In the genomic region with DNA sequence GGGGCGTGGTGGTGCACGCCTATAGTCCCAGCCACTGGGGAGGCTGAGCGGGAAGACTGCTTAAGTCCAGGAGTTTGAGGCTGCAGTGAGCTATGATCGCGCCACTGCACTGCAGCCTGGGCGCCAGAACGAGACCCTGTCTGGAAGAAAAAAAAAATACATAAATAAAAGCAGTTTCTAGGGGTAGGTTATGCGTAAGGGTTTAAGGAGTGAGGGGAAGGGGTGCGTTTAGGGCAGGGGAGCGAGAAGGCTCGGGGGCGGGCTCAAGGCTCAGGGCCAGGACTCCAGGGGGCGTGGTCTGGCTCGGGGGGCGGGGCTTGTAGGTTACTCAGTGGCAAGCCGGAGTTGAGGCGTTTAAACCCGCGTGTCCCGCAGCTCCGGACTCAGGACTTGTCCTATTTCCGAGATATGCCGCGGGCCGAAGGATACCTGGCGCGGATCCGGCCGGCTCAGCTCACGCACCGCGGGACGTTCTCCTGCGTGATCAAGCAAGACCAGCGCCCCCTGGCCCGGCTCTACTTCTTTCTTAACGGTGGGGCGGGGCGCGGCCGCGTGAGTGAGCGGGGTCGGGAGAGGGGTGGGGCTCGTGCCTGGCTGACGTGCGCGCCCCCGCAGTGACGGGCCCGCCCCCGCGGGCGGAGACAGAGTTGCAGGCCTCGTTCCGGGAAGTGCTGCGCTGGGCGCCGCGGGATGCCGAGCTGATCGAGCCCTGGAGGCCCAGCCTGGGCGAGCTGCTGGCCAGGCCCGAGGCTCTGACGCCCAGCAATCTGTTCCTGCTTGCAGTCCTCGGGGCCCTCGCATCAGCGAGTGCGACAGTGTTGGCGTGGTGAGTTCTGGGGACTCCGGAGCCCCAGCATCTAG, we compare ENCODE assay signal across 8 cellular contexts. TPM values are rescaled to one million over a fixed set of nuclear protein-coding genes. Genes with fewer than 3 reads are reported as not detected.
DNase-seq lines count a peak whose midpoint lies in the region; ATAC-seq and TF ChIP-seq lines count a peak whose summit lies in the region.

No MANE protein-coding gene starts in this region.

- peak overlapping the region; percentile 90 for H3K27ac ChIP-seq in CD4-positive, alpha-beta memory T cell (ENCODE audit: low read depth, low read length)
- peak overlapping the region; percentile 77 to 95 (median 84) for H3K27ac ChIP-seq in Peyer's patch

- TF ChIP-seq CTCF in Peyer's patch (IDR thresholded peaks at IDR 0.05) = peak in 5 of 6 experiments; percentile 41 to 59 (median 45)

- H3K36me3 Mint-ChIP-seq in CD4-positive, alpha-beta memory T cell = peaks cover 24% of the 10 kb centered on the region in 2 donors
- H3K36me3 Mint-ChIP-seq in activated T-helper 1 cell treated with anti-CD3 and anti-CD28 coated beads, Interleukin-12 subunit alpha, Interleukin-12 subunit beta, Interleukin-2, Interleukin-4 antibody, amounts not matched to agents 30 ng/mL and 10 ng/mL and 1 ng/mL, durations not matched to agents 14 hours and 24 hours and 36 hours (ENCODE audit: low read depth) = peaks cover 21% of the 10 kb centered on the region
- H3K36me3 Mint-ChIP-seq in naive thymus-derived CD8-positive, alpha-beta T cell = peaks cover 8 to 23% (median 12%) of the 10 kb centered on the region in 3 donors
- H3K36me3 Mint-ChIP-seq in stimulated activated memory B cell treated with anti-CD40 and anti-IgM and Interleukin-4, amounts not matched to agents 10 μg/mL and 1 μg/mL and 100 μg/mL, for 72 hours = peaks cover 26% of the 10 kb centered on the region

- POLR2A ChIA-PET in CD4-positive, alpha-beta memory T cell (lab: Charles Lee; ENCODE audit: partially characterized antibody) = interaction anchor here (0.6 to 3.0 kb wide), 9 partner anchors 10 to 1817 kb away, joined by 3 to 40 read pairs (median 4); partner anchors contain the start of genes PPP2R1A, SPACA6 and ZNF175
- POLR2A ChIA-PET in naive thymus-derived CD8-positive, alpha-beta T cell (lab: Charles Lee) = interaction anchor here (0.5 to 3.0 kb wide), 11 partner anchors 9 to 960 kb away, joined by 3 to 16 read pairs (median 4); partner anchors contain the start of gene ZNF175

- DNase-seq in CD4-positive, alpha-beta memory T cell = peak; percentile 95 to 98 (median 96)
- DNase-seq in HPDE6-E6E7 (ENCODE audit: extremely low spot score) = peak; percentile 87
- DNase-seq in Peyer's patch = peak; percentile 97 to 99 (median 99)
- peak; percentile 95 for DNase-seq in activated T-helper 1 cell treated with anti-CD3 and anti-CD28 coated beads, Interleukin-12 subunit alpha, Interleukin-12 subunit beta, Interleukin-2, Interleukin-4 antibody, amounts not matched to agents 30 ng/mL and 10 ng/mL and 1 ng/mL, durations not matched to agents 14 hours and 24 hours and 36 hours (ENCODE audit: low spot score)
- peak; percentile 94 for DNase-seq in fibroblast of gingiva (ENCODE audit: low read depth)
- DNase-seq in naive thymus-derived CD8-positive, alpha-beta T cell = peak; percentile 93 to 98 (median 96)

- peak; percentile 73 to 75 for TF ChIP-seq POLR2A in Peyer's patch (IDR thresholded peaks at IDR 0.05)

- H3K4me1 ChIP-seq in CD4-positive, alpha-beta memory T cell (ENCODE audit: insufficient read depth, low read length) = peaks cover 28% of the 10 kb centered on the region
- peaks cover 0 to 27% (median 4%) of the 10 kb centered on the region in 4 donors for H3K4me1 ChIP-seq in Peyer's patch

- no peaks in the 10 kb centered on the region for H3K27me3 ChIP-seq in CD4-positive, alpha-beta memory T cell (ENCODE audit: insufficient read depth, low read length)
- H3K27me3 ChIP-seq in Peyer's patch = no peaks in the 10 kb centered on the region

- H3K9me3 Mint-ChIP-seq in CD4-positive, alpha-beta memory T cell = no peaks in the 10 kb centered on the region
- no peaks in the 10 kb centered on the region for H3K9me3 Mint-ChIP-seq in activated T-helper 1 cell treated with anti-CD3 and anti-CD28 coated beads, Interleukin-12 subunit alpha, Interleukin-12 subunit beta, Interleukin-2, Interleukin-4 antibody, amounts not matched to agents 30 ng/mL and 10 ng/mL and 1 ng/mL, durations not matched to agents 14 hours and 24 hours and 36 hours
- H3K9me3 Mint-ChIP-seq in naive thymus-derived CD8-positive, alpha-beta T cell = peaks cover 0 to 2% (median 0%) of the 10 kb centered on the region in 9 donors
- H3K9me3 Mint-ChIP-seq in stimulated activated memory B cell treated with anti-CD40 and anti-IgM and Interleukin-4, amounts not matched to agents 10 μg/mL and 1 μg/mL and 100 μg/mL, for 72 hours = peaks cover 3% of the 10 kb centered on the region

- H3K4me3 Mint-ChIP-seq in CD4-positive, alpha-beta memory T cell = peak overlapping the region; percentile 80 to 93 (median 88)
- peak overlapping the region; percentile 87 for H3K4me3 Mint-ChIP-seq in activated T-helper 1 cell treated with anti-CD3 and anti-CD28 coated beads, Interleukin-12 subunit alpha, Interleukin-12 subunit beta, Interleukin-2, Interleukin-4 antibody, amounts not matched to agents 30 ng/mL and 10 ng/mL and 1 ng/mL, durations not matched to agents 14 hours and 24 hours and 36 hours
- H3K4me3 Mint-ChIP-seq in naive thymus-derived CD8-positive, alpha-beta T cell = peak overlapping the region; percentile 86 to 96 (median 90)
- peak overlapping the region; percentile 88 for H3K4me3 Mint-ChIP-seq in stimulated activated memory B cell treated with anti-CD40 and anti-IgM and Interleukin-4, amounts not matched to agents 10 μg/mL and 1 μg/mL and 100 μg/mL, for 72 hours

- peak overlapping the region; percentile 42 to 84 for H3K4me3 ChIP-seq in CD4-positive, alpha-beta memory T cell (ENCODE audit: low read length in 2 of 2)
- H3K4me3 ChIP-seq in Peyer's patch = peak overlapping the region; percentile 54 to 68 (median 57)

- peaks cover 7% of the 10 kb centered on the region for H3K36me3 ChIP-seq in CD4-positive, alpha-beta memory T cell (ENCODE audit: insufficient read depth, low read length)
- H3K36me3 ChIP-seq in Peyer's patch = peaks cover 0 to 8% (median 0%) of the 10 kb centered on the region in 3 donors

- peaks cover 22 to 55% (median 34%) of the 10 kb centered on the region in 4 donors for H3K4me1 Mint-ChIP-seq in CD4-positive, alpha-beta memory T cell
- peaks cover 30% of the 10 kb centered on the region for H3K4me1 Mint-ChIP-seq in activated T-helper 1 cell treated with anti-CD3 and anti-CD28 coated beads, Interleukin-12 subunit alpha, Interleukin-12 subunit beta, Interleukin-2, Interleukin-4 antibody, amounts not matched to agents 30 ng/mL and 10 ng/mL and 1 ng/mL, durations not matched to agents 14 hours and 24 hours and 36 hours (ENCODE audit: low read depth)
- H3K4me1 Mint-ChIP-seq in naive thymus-derived CD8-positive, alpha-beta T cell = peaks cover 29 to 49% (median 36%) of the 10 kb centered on the region in 4 donors
- H3K4me1 Mint-ChIP-seq in stimulated activated memory B cell treated with anti-CD40 and anti-IgM and Interleukin-4, amounts not matched to agents 10 μg/mL and 1 μg/mL and 100 μg/mL, for 72 hours = peaks cover 39% of the 10 kb centered on the region

- H3K9me3 ChIP-seq in CD4-positive, alpha-beta memory T cell (ENCODE audit: control insufficient read depth in 1 of 2, low read length in 2 of 2) = no peaks in the 10 kb centered on the region
- no peaks in the 10 kb centered on the region for H3K9me3 ChIP-seq in Peyer's patch

- peak; percentile 95 for ATAC-seq in GM19452 (IDR thresholded peaks at IDR 0.05; ENCODE audit: unreplicated experiment)
- ATAC-seq in naive thymus-derived CD8-positive, alpha-beta T cell = peak; percentile 89 to 92
- peak; percentile 98 for ATAC-seq in stimulated activated memory B cell treated with anti-CD40 and anti-IgM and Interleukin-4, amounts not matched to agents 10 μg/mL and 1 μg/mL and 100 μg/mL, for 72 hours

- H3K27me3 Mint-ChIP-seq in CD4-positive, alpha-beta memory T cell = no peaks in the 10 kb centered on the region
- H3K27me3 Mint-ChIP-seq in activated T-helper 1 cell treated with anti-CD3 and anti-CD28 coated beads, Interleukin-12 subunit alpha, Interleukin-12 subunit beta, Interleukin-2, Interleukin-4 antibody, amounts not matched to agents 30 ng/mL and 10 ng/mL and 1 ng/mL, durations not matched to agents 14 hours and 24 hours and 36 hours (ENCODE audit: insufficient read depth) = peaks cover 3% of the 10 kb centered on the region
- peaks cover 0 to 6% (median 0%) of the 10 kb centered on the region in 5 donors for H3K27me3 Mint-ChIP-seq in naive thymus-derived CD8-positive, alpha-beta T cell
- H3K27me3 Mint-ChIP-seq in stimulated activated memory B cell treated with anti-CD40 and anti-IgM and Interleukin-4, amounts not matched to agents 10 μg/mL and 1 μg/mL and 100 μg/mL, for 72 hours = peaks cover 34% of the 10 kb centered on the region

- CTCF ChIA-PET in CD4-positive, alpha-beta memory T cell (lab: Charles Lee; ENCODE audit: partially characterized antibody) = interaction anchor here (0.7 to 2.0 kb wide), 5 partner anchors 13 to 47 kb away, joined by 3 to 7 read pairs (median 4); no protein-coding TSS in a partner anchor

- intact Hi-C loops in CD4-positive, alpha-beta memory T cell (cut with micrococcal nuclease) = loop anchor here (1.0 to 5.0 kb wide), 4 partner anchors 14 to 337 kb away; partner anchors contain the start of genes CLDND2, ETFB and ZNF175
- intact Hi-C loops in activated T-helper 1 cell treated with anti-CD3 and anti-CD28 coated beads, Interleukin-12 subunit alpha, Interleukin-12 subunit beta, Interleukin-2, Interleukin-4 antibody, amounts not matched to agents 30 ng/mL and 10 ng/mL and 1 ng/mL, durations not matched to agents 14 hours and 24 hours and 36 hours (cut with micrococcal nuclease) = loop anchor here (1.0 to 2.0 kb wide), 5 partner anchors 14 to 485 kb away; no protein-coding TSS in a partner anchor

- peak overlapping the region; percentile 82 to 95 (median 93) for H3K27ac Mint-ChIP-seq in CD4-positive, alpha-beta memory T cell
- peak overlapping the region; percentile 89 for H3K27ac Mint-ChIP-seq in activated T-helper 1 cell treated with anti-CD3 and anti-CD28 coated beads, Interleukin-12 subunit alpha, Interleukin-12 subunit beta, Interleukin-2, Interleukin-4 antibody, amounts not matched to agents 30 ng/mL and 10 ng/mL and 1 ng/mL, durations not matched to agents 14 hours and 24 hours and 36 hours
- H3K27ac Mint-ChIP-seq in naive thymus-derived CD8-positive, alpha-beta T cell = peak overlapping the region; percentile 79 to 96 (median 93)
- H3K27ac Mint-ChIP-seq in stimulated activated memory B cell treated with anti-CD40 and anti-IgM and Interleukin-4, amounts not matched to agents 10 μg/mL and 1 μg/mL and 100 μg/mL, for 72 hours = peak overlapping the region; percentile 93

RNA-seq across cellular contexts. Expression of gene SPACA6, which starts 10.8 kb away (rescaled TPM):
- total RNA-seq in CD4-positive, alpha-beta memory T cell = 10 to 100 TPM; 10.2 to 11.0 TPM
- polyA plus RNA-seq in CD4-positive, alpha-beta memory T cell = 1 to 10 TPM; 2.5 to 2.9 TPM
- 10 to 100 TPM in 3 of 4 donors, 1 to 10 TPM in 1; 3.0 to 29.7 (median 11.6) TPM for total RNA-seq in Peyer's patch
- 6.8 and 8.9 TPM in 2 replicates for total RNA-seq in activated T-helper 1 cell treated with anti-CD3 and anti-CD28 coated beads, Interleukin-12 subunit alpha, Interleukin-12 subunit beta, Interleukin-2, Interleukin-4 antibody, amounts not matched to agents 30 ng/mL and 10 ng/mL and 1 ng/mL, durations not matched to agents 14 hours and 24 hours and 36 hours
- 10 to 100 TPM; 11.9 to 12.3 TPM for total RNA-seq in naive thymus-derived CD8-positive, alpha-beta T cell
- polyA plus RNA-seq in naive thymus-derived CD8-positive, alpha-beta T cell = 1 to 10 TPM; 2.0 to 4.0 (median 3.5) TPM

RNA-seq across cellular contexts. Expression of gene HAS1, which starts 19.9 kb away (rescaled TPM):
- not detected for total RNA-seq in CD4-positive, alpha-beta memory T cell
- not detected for polyA plus RNA-seq in CD4-positive, alpha-beta memory T cell
- under 1 TPM in 1 of 4 donors, not detected in 3; 0.54 TPM for total RNA-seq in Peyer's patch
- total RNA-seq in activated T-helper 1 cell treated with anti-CD3 and anti-CD28 coated beads, Interleukin-12 subunit alpha, Interleukin-12 subunit beta, Interleukin-2, Interleukin-4 antibody, amounts not matched to agents 30 ng/mL and 10 ng/mL and 1 ng/mL, durations not matched to agents 14 hours and 24 hours and 36 hours = not detected in 2 replicates
- total RNA-seq in naive thymus-derived CD8-positive, alpha-beta T cell = not detected
- under 1 TPM in 1 of 3 donors, not detected in 2; 0.09 TPM for polyA plus RNA-seq in naive thymus-derived CD8-positive, alpha-beta T cell

RNA-seq across cellular contexts. Expression of gene FPR1, which starts 47.8 kb away (rescaled TPM):
- not detected for total RNA-seq in CD4-positive, alpha-beta memory T cell
- under 1 TPM in 1 of 2 donors, not detected in 1; 0.30 TPM for polyA plus RNA-seq in CD4-positive, alpha-beta memory T cell
- total RNA-seq in Peyer's patch = 1 to 10 TPM; 1.6 to 5.8 (median 2.6) TPM
- total RNA-seq in activated T-helper 1 cell treated with anti-CD3 and anti-CD28 coated beads, Interleukin-12 subunit alpha, Interleukin-12 subunit beta, Interleukin-2, Interleukin-4 antibody, amounts not matched to agents 30 ng/mL and 10 ng/mL and 1 ng/mL, durations not matched to agents 14 hours and 24 hours and 36 hours = not detected in 2 replicates
- not detected for total RNA-seq in naive thymus-derived CD8-positive, alpha-beta T cell
- under 1 TPM in 2 of 3 donors, not detected in 1; 0.11 to 0.49 TPM for polyA plus RNA-seq in naive thymus-derived CD8-positive, alpha-beta T cell

RNA-seq across cellular contexts. Expression of gene FPR2, which starts 57.1 kb away (rescaled TPM):
- total RNA-seq in CD4-positive, alpha-beta memory T cell = not detected
- polyA plus RNA-seq in CD4-positive, alpha-beta memory T cell = not detected
- total RNA-seq in Peyer's patch = 1 to 10 TPM in 1 of 4 donors, not detected in 3; 1.9 TPM
- not detected in 2 replicates for total RNA-seq in activated T-helper 1 cell treated with anti-CD3 and anti-CD28 coated beads, Interleukin-12 subunit alpha, Interleukin-12 subunit beta, Interleukin-2, Interleukin-4 antibody, amounts not matched to agents 30 ng/mL and 10 ng/mL and 1 ng/mL, durations not matched to agents 14 hours and 24 hours and 36 hours
- total RNA-seq in naive thymus-derived CD8-positive, alpha-beta T cell = not detected
- not detected for polyA plus RNA-seq in naive thymus-derived CD8-positive, alpha-beta T cell

RNA-seq across cellular contexts. Expression of gene SIGLEC14, which starts 57.3 kb away (rescaled TPM):
- total RNA-seq in CD4-positive, alpha-beta memory T cell = 1 to 10 TPM in 1 of 2 experiments, under 1 TPM in 1; 0.69 to 1.4 TPM
- under 1 TPM in 1 of 2 donors, not detected in 1; 0.11 TPM for polyA plus RNA-seq in CD4-positive, alpha-beta memory T cell
- 10 to 100 TPM in 1 of 4 donors, under 1 TPM in 1, not detected in 2; 0.95 to 12.4 TPM for total RNA-seq in Peyer's patch
- total RNA-seq in activated T-helper 1 cell treated with anti-CD3 and anti-CD28 coated beads, Interleukin-12 subunit alpha, Interleukin-12 subunit beta, Interleukin-2, Interleukin-4 antibody, amounts not matched to agents 30 ng/mL and 10 ng/mL and 1 ng/mL, durations not matched to agents 14 hours and 24 hours and 36 hours = not detected in 2 replicates
- total RNA-seq in naive thymus-derived CD8-positive, alpha-beta T cell = under 1 TPM; 0.33 to 0.83 TPM
- under 1 TPM in 1 of 3 donors, not detected in 2; 0.07 TPM for polyA plus RNA-seq in naive thymus-derived CD8-positive, alpha-beta T cell

Comparison
In these comparisons a context has a peak if more than half of its experiments do, and no peak if none do; other contexts are left out.
1. Peak in every context shown above with its lines: DNase-seq, ATAC-seq, H3K4me3 ChIP-seq and H3K27ac ChIP-seq.